Comparison of ENCODE assay signal across 1 cellular context in the genomic region with DNA sequence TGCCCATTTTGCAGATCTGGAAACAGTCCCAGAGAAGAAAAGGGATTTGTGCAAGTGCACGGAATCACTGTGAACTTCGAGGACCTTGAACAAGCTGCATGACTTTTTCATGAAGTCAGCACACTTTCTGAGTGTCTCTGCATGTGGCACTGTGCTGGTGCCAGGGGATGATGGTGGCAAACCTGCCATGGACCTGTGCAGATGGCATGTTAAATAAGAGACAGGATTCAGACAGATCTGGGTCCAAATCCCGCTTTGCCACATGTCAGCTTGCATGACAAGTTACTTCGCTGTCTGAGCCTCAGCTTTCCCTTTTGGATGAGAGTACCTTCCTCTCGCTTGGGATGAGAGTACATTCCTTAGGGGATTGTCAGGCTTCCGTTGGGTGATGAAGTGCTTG.
TF ChIP-seq lines count a peak whose summit lies in the region.

No MANE protein-coding gene starts in this region.

TF ChIP-seq in H1, 55 proteins besides CTCF, POLR2A, EP300 and RAD21:
- no peak for TF ChIP-seq HDAC6 (IDR thresholded peaks at IDR 0.05; ENCODE audit: low read depth, low read length)
- TF ChIP-seq MAFK (IDR thresholded peaks at IDR 0.05; ENCODE audit: low read depth, low read length), result no peak
- no peak for TF ChIP-seq SAP30 (IDR thresholded peaks at IDR 0.05; ENCODE audit: insufficient read depth, insufficient replicate concordance, low read length)
- no peak for TF ChIP-seq SIRT6 (IDR thresholded peaks at IDR 0.05; ENCODE audit: low read length)
- no peak for TF ChIP-seq BCL11A (IDR thresholded peaks at IDR 0.05; ENCODE audit: low read depth in 2 of 2, low read length in 2 of 2)
- TF ChIP-seq JUN (IDR thresholded peaks at IDR 0.05; ENCODE audit: low read depth, low read length), result no peak
- TF ChIP-seq PHF8 (conservative IDR thresholded peaks at IDR 0.05; ENCODE audit: low read depth, low read length), result no peak
- TF ChIP-seq CHD1 (IDR thresholded peaks at IDR 0.05; ENCODE audit: low read depth, low read length), result no peak
- no peak for TF ChIP-seq CHD2 (IDR thresholded peaks at IDR 0.05; ENCODE audit: low read length)
- no peak for TF ChIP-seq POLR2AphosphoS5 (IDR thresholded peaks at IDR 0.05; ENCODE audit: low read depth, low read length)
- no peak for TF ChIP-seq SP1 (IDR thresholded peaks at IDR 0.05; ENCODE audit: low read depth, low read length)
